ENCODE assay signal across 8 cellular contexts in the genomic region with DNA sequence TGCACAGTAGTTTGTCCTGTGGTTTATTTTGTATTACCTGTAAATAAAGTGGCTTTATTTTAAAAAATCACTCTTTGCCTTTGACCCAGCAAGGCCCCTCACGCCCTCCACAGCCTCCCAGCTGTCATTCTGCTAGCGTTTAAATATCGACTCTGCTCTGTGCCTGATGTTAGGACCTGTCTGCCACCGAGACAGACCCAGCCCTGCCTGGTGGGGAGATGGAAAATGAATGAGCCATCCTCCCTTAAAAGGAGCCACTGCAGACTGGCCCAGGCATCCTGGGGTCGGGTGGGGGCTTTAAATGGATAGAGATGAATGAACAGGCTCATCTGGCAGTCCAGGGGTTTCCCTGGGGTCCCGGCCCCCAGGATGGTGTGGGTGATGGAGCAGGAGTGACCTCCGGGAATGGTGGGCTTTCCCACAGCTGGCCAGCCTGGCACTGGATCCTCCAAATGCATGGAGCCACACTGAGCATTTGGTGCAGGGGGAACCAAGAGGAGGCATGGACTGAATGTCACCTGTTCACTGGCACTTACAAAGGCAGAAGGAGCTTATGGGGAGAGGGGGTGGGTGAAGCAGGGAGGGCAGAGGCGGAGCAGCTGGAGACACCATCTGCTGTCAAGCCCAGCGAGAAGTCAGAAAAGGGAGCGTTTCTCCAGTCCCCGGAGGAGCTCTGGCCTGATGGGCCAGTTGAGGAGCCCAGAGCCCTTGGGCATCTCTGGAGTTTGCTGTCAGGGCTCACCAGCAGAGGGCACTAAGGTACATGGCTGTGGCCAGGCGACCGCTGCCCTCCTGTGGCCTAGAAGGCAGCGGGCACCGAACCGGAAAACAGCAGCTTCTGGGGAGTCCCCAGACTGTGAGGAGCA. TPM values are rescaled to one million over a fixed set of nuclear protein-coding genes. Genes with fewer than 3 reads are reported as not detected.
DNase-seq lines count a peak whose midpoint lies in the region; ATAC-seq and TF ChIP-seq lines count a peak whose summit lies in the region.

No MANE protein-coding gene starts in this region.

- POLR2A ChIA-PET in activated CD8-positive, alpha-beta T cell treated with anti-CD3 and anti-CD28 coated beads, Interleukin-2, amount 10 ng/mL, durations not matched to agents 7 days and 5 days (lab: Charles Lee): no interaction called here

- no peak overlapping the region for H3K4me2 ChIP-seq in neural progenitor cell

- H3K4me1 Mint-ChIP-seq in activated CD8-positive, alpha-beta T cell treated with anti-CD3 and anti-CD28 coated beads, Interleukin-2, amount 10 ng/mL, durations not matched to agents 7 days and 5 days (ENCODE audit: low read depth): peaks cover 40% of the 10 kb centered on the region
- peaks cover 11% of the 10 kb centered on the region for H3K4me1 Mint-ChIP-seq in neural progenitor cell

- no peaks in the 10 kb centered on the region for H3K9me3 ChIP-seq in neural progenitor cell (ENCODE audit: low read depth)

- no peaks in the 10 kb centered on the region for H4K20me1 ChIP-seq in neural progenitor cell (ENCODE audit: low read depth)

- in situ Hi-C loops in G401 (cut with HindIII; ENCODE audit: low sequenced_read_pairs): no loop called here

- H3K27me3 ChIP-seq in neural progenitor cell: no peaks in the 10 kb centered on the region

- no peak overlapping the region for H3K4me3 Mint-ChIP-seq in activated CD8-positive, alpha-beta T cell treated with anti-CD3 and anti-CD28 coated beads, Interleukin-2, amount 10 ng/mL, durations not matched to agents 7 days and 5 days
- H3K4me3 Mint-ChIP-seq in neural progenitor cell: no peak overlapping the region

- H3K4me3 ChIP-seq in fibroblast of pulmonary artery (replicated peaks; ENCODE audit: low read depth, low read length): no peak overlapping the region
- no peak overlapping the region for H3K4me3 ChIP-seq in neural progenitor cell

- DNase-seq in G401 (ENCODE audit: low spot score) (peak; percentile 24), NCI-H510A (lab: John Stamatoyannopoulos, UW) (peak; percentile 42), fibroblast of pulmonary artery (ENCODE audit: low read depth) (peak; percentile 55), neural progenitor cell (ENCODE audit: low spot score) (peak; percentile 91), epidermal melanocyte (ENCODE audit: insufficient read length, low spot score) (no peak)
- DNase-seq in activated CD8-positive, alpha-beta T cell treated with anti-CD3 and anti-CD28 coated beads, Interleukin-2, amount 10 ng/mL, durations not matched to agents 7 days and 5 days: peak; percentile 86

- H3K27ac Mint-ChIP-seq in activated CD8-positive, alpha-beta T cell treated with anti-CD3 and anti-CD28 coated beads, Interleukin-2, amount 10 ng/mL, durations not matched to agents 7 days and 5 days: peak overlapping the region; percentile 36
- H3K27ac Mint-ChIP-seq in neural progenitor cell: no peak overlapping the region

- H3K27ac ChIP-seq in neural progenitor cell: no peak overlapping the region

- CTCF ChIA-PET in activated CD8-positive, alpha-beta T cell treated with anti-CD3 and anti-CD28 coated beads, Interleukin-2, amount 10 ng/mL, durations not matched to agents 7 days and 5 days (lab: Charles Lee): interaction anchor here (0.6 to 6.7 kb wide), 33 partner anchors 9 to 334 kb away, joined by 3 to 146 read pairs (median 4); a partner anchor contains a TSS

- no peaks in the 10 kb centered on the region for H3K27me3 Mint-ChIP-seq in activated CD8-positive, alpha-beta T cell treated with anti-CD3 and anti-CD28 coated beads, Interleukin-2, amount 10 ng/mL, durations not matched to agents 7 days and 5 days (ENCODE audit: low read depth)
- peaks cover 9% of the 10 kb centered on the region for H3K27me3 Mint-ChIP-seq in neural progenitor cell (ENCODE audit: insufficient read depth, low read depth)

- H3K9ac ChIP-seq in neural progenitor cell: no peak overlapping the region

- no peak overlapping the region for H2AFZ ChIP-seq in neural progenitor cell (replicated peaks)

- no peaks in the 10 kb centered on the region for H3K36me3 ChIP-seq in neural progenitor cell

- peak; percentile 65 for ATAC-seq in HG02943 (IDR thresholded peaks at IDR 0.05; ENCODE audit: low read depth, unreplicated experiment)
- ATAC-seq in activated CD8-positive, alpha-beta T cell treated with anti-CD3 and anti-CD28 coated beads, Interleukin-2, amount 10 ng/mL, durations not matched to agents 7 days and 5 days: peak; percentile 86
- no peak for ATAC-seq in HG02938 (IDR thresholded peaks at IDR 0.05; ENCODE audit: unreplicated experiment)

- TF ChIP-seq CTCF in fibroblast of pulmonary artery (IDR thresholded peaks at IDR 0.05; ENCODE audit: low read length, missing control alignments) (peak; percentile 73), neural progenitor cell (IDR thresholded peaks at IDR 0.05) (peak; percentile 83)

- no peaks in the 10 kb centered on the region for H3K9me3 Mint-ChIP-seq in activated CD8-positive, alpha-beta T cell treated with anti-CD3 and anti-CD28 coated beads, Interleukin-2, amount 10 ng/mL, durations not matched to agents 7 days and 5 days (ENCODE audit: insufficient read depth)
- H3K9me3 Mint-ChIP-seq in neural progenitor cell: no peaks in the 10 kb centered on the region

- H3K79me2 ChIP-seq in neural progenitor cell (ENCODE audit: low read depth): no peaks in the 10 kb centered on the region

- H3F3A ChIP-seq in neural progenitor cell (ENCODE audit: low read depth): no peaks in the 10 kb centered on the region

- H3K4me1 ChIP-seq in neural progenitor cell: no peaks in the 10 kb centered on the region

- H3K36me3 Mint-ChIP-seq in activated CD8-positive, alpha-beta T cell treated with anti-CD3 and anti-CD28 coated beads, Interleukin-2, amount 10 ng/mL, durations not matched to agents 7 days and 5 days (ENCODE audit: low read depth): no peaks in the 10 kb centered on the region
- H3K36me3 Mint-ChIP-seq in neural progenitor cell: no peaks in the 10 kb centered on the region

RNA-seq across cellular contexts. Expression of a gene that starts 11.9 kb away (rescaled TPM):
- total RNA-seq in G401 (2014; rRNA removed; shearing (Covaris generic)): under 0.01 TPM in 1 of 2 replicates, not detected in the other
- total RNA-seq in activated CD8-positive, alpha-beta T cell treated with anti-CD3 and anti-CD28 coated beads, Interleukin-2, amount 10 ng/mL, durations not matched to agents 7 days and 5 days: 1 to 10 TPM; 1.1 to 1.7 TPM
- total RNA-seq in neural progenitor cell (ENCODE audit: low replicate concordance): 1.9 and 4.9 TPM in 2 replicates

RNA-seq across cellular contexts. Expression of a gene that starts 47.7 kb away (rescaled TPM):
- 67.9 and 69.7 TPM in 2 replicates for total RNA-seq in G401 (2014; rRNA removed; shearing (Covaris generic))
- total RNA-seq in activated CD8-positive, alpha-beta T cell treated with anti-CD3 and anti-CD28 coated beads, Interleukin-2, amount 10 ng/mL, durations not matched to agents 7 days and 5 days: 10 to 100 TPM; 62.6 to 65.0 TPM
- total RNA-seq in neural progenitor cell (ENCODE audit: low replicate concordance): 0.54 and 2.8 TPM in 2 replicates

Comparison
In these comparisons a context has a peak if more than half of its experiments do, and no peak if none do; other contexts are left out.
1. RNA of a gene that starts 47.7 kb away (total RNA-seq): 67.9 to 69.7 TPM in G401 and 62.6 to 65.0 TPM in activated CD8-positive, alpha-beta T cell treated with anti-CD3 and anti-CD28 coated beads, Interleukin-2, amount 10 ng/mL, durations not matched to agents 7 days and 5 days; 0.54 to 2.8 TPM in neural progenitor cell; every median in the first group is over 10 times any median in the second.